ENCODE assay signal across 1 cellular context in genomic region chr19:35740108-35740422, GRCh38.
A peak's percentile ranks its signal among the peaks of the same experiment; 100 is the strongest.
TF ChIP-seq lines count a peak whose summit lies in the region.

No MANE protein-coding gene starts in this region.

TF ChIP-seq in K562, 482 proteins besides CTCF, POLR2A, EP300 and RAD21 (continued from another document and continues in another):
- TF ChIP-seq, protein P1, sequence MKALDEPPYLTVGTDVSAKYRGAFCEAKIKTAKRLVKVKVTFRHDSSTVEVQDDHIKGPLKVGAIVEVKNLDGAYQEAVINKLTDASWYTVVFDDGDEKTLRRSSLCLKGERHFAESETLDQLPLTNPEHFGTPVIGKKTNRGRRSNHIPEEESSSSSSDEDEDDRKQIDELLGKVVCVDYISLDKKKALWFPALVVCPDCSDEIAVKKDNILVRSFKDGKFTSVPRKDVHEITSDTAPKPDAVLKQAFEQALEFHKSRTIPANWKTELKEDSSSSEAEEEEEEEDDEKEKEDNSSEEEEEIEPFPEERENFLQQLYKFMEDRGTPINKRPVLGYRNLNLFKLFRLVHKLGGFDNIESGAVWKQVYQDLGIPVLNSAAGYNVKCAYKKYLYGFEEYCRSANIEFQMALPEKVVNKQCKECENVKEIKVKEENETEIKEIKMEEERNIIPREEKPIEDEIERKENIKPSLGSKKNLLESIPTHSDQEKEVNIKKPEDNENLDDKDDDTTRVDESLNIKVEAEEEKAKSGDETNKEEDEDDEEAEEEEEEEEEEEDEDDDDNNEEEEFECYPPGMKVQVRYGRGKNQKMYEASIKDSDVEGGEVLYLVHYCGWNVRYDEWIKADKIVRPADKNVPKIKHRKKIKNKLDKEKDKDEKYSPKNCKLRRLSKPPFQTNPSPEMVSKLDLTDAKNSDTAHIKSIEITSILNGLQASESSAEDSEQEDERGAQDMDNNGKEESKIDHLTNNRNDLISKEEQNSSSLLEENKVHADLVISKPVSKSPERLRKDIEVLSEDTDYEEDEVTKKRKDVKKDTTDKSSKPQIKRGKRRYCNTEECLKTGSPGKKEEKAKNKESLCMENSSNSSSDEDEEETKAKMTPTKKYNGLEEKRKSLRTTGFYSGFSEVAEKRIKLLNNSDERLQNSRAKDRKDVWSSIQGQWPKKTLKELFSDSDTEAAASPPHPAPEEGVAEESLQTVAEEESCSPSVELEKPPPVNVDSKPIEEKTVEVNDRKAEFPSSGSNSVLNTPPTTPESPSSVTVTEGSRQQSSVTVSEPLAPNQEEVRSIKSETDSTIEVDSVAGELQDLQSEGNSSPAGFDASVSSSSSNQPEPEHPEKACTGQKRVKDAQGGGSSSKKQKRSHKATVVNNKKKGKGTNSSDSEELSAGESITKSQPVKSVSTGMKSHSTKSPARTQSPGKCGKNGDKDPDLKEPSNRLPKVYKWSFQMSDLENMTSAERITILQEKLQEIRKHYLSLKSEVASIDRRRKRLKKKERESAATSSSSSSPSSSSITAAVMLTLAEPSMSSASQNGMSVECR (CRISPR knock-in tag; IDR thresholded peaks at IDR 0.05), result no peak
- no peak for TF ChIP-seq ZSCAN29 (IDR thresholded peaks at IDR 0.05)
- TF ChIP-seq FOS (IDR thresholded peaks at IDR 0.05; ENCODE audit: extremely low read depth, insufficient read length), result no peak
- no peak for TF ChIP-seq ZFP1 (CRISPR knock-in tag; IDR thresholded peaks at IDR 0.05)
- TF ChIP-seq, protein P2, sequence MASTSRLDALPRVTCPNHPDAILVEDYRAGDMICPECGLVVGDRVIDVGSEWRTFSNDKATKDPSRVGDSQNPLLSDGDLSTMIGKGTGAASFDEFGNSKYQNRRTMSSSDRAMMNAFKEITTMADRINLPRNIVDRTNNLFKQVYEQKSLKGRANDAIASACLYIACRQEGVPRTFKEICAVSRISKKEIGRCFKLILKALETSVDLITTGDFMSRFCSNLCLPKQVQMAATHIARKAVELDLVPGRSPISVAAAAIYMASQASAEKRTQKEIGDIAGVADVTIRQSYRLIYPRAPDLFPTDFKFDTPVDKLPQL (IDR thresholded peaks at IDR 0.05; ENCODE audit: extremely low read depth, insufficient read length), result no peak
- TF ChIP-seq ZNF592 (IDR thresholded peaks at IDR 0.05), result no peak
- no peak for TF ChIP-seq ZNF324 (CRISPR knock-in tag; IDR thresholded peaks at IDR 0.05)
- TF ChIP-seq PML (IDR thresholded peaks at IDR 0.05; ENCODE audit: low read length), result no peak
- no peak for TF ChIP-seq RBM25 (IDR thresholded peaks at IDR 0.05; ENCODE audit: low read depth, low read length, severe bottlenecking)
- 0 out of 2 replicates have a peak, but pooled peaks have one; percentile 16 for TF ChIP-seq SMAD4 (CRISPR knock-in tag; conservative IDR thresholded peaks at IDR 0.05)
- TF ChIP-seq, protein P3, sequence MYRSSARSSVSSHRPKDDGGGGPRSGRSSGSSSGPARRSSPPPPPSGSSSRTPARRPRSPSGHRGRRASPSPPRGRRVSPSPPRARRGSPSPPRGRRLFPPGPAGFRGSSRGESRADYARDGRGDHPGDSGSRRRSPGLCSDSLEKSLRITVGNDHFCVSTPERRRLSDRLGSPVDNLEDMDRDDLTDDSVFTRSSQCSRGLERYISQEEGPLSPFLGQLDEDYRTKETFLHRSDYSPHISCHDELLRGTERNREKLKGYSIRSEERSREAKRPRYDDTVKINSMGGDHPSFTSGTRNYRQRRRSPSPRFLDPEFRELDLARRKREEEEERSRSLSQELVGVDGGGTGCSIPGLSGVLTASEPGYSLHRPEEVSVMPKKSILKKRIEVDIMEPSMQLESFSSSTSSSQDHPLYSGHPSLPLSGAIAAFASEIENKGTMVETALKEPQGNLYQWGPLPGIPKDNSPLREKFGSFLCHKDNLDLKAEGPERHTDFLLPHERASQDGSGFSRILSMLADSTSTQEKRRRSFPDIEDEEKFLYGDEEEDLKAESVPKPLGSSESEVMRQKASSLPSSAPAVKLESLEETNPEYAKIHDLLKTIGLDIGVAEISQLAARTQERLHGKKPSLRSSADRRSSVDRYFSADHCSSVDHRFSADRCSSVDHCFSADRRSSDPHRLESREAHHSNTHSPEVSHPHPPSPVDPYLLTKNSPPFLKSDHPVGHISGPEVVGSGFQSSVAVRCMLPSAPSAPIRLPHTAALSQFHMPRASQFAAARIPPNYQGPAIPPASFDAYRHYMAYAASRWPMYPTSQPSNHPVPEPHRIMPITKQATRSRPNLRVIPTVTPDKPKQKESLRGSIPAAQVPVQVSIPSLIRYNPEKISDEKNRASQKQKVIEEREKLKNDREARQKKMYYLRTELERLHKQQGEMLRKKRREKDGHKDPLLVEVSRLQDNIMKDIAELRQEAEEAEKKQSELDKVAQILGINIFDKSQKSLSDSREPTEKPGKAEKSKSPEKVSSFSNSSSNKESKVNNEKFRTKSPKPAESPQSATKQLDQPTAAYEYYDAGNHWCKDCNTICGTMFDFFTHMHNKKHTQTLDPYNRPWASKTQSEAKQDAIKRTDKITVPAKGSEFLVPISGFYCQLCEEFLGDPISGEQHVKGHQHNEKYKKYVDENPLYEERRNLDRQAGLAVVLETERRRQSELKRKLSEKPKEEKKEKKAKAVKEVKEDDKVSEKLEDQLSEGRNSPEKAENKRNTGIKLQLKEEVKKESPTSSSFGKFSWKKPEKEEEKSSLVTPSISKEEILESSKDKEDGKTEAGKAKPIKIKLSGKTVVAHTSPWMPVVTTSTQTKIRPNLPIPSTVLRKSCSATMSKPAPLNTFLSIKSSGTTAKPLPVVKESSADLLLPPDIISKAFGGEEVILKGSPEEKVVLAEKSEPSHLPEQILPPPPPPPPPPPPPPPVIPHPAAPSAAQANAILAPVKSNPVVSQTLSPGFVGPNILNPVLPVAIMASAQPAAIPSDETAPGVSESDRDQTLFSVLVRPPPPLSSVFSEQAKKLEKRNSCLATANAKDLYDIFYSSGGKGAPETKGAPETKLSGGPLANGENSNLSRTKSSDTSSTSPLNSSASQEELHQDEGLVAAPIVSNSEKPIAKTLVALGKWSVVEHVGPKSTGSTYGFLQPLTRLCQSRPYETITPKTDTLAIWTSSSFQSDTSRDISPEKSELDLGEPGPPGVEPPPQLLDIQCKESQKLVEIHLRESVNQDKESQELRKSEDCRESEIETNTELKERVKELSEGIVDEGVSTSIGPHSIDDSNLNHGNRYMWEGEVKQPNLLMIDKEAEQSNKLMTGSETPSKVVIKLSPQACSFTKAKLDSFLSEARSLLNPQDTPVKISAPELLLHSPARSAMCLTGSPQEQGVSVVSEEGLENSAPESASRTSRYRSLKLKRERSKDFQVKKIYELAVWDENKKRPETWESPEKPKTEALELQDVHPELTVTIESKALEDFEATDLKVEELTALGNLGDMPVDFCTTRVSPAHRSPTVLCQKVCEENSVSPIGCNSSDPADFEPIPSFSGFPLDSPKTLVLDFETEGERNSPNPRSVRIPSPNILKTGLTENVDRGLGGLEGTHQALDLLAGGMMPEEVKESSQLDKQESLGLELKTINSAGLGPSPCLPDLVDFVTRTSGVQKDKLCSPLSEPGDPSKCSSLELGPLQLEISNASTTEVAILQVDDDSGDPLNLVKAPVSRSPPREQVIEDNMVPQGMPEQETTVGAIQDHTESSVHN (IDR thresholded peaks at IDR 0.05; ENCODE audit: borderline replicate concordance in 1 of 2, low read depth in 1 of 2), result no peak
- no peak for TF ChIP-seq TSC22D4 (tag; IDR thresholded peaks at IDR 0.05)
- no peak for TF ChIP-seq RAD51 (IDR thresholded peaks at IDR 0.05; ENCODE audit: borderline replicate concordance, low read depth)
- TF ChIP-seq ARHGAP35 (IDR thresholded peaks at IDR 0.05; ENCODE audit: partially characterized antibody), result no peak
- no peak for TF ChIP-seq ZNF740 (CRISPR knock-in tag; IDR thresholded peaks at IDR 0.05)
- TF ChIP-seq ZNF740 (tag; IDR thresholded peaks at IDR 0.05), result no peak
- no peak for TF ChIP-seq ETV5 (CRISPR knock-in tag; IDR thresholded peaks at IDR 0.05; ENCODE audit: low read depth)
- no peak for TF ChIP-seq RBM34 (IDR thresholded peaks at IDR 0.05; ENCODE audit: borderline replicate concordance, insufficient read depth, low read length)
- no peak for TF ChIP-seq GABPB1 (CRISPR knock-in tag; IDR thresholded peaks at IDR 0.05)
- TF ChIP-seq E2F8 (IDR thresholded peaks at IDR 0.05; ENCODE audit: low read depth, partially characterized antibody), result no peak
- TF ChIP-seq HDAC1 (IDR thresholded peaks at IDR 0.05), result peak in 1 of 2 experiments; percentile 19; a peak in 1 of 4 replicates
- no peak for TF ChIP-seq ASH1L (IDR thresholded peaks at IDR 0.05; ENCODE audit: borderline replicate concordance, low read depth, partially characterized antibody)
- TF ChIP-seq RHOXF2B (CRISPR knock-in tag; conservative IDR thresholded peaks at IDR 0.05), result no peak
- no peak for TF ChIP-seq MLLT1 (IDR thresholded peaks at IDR 0.05)
- TF ChIP-seq NFXL1 (CRISPR knock-in tag; IDR thresholded peaks at IDR 0.05), result no peak
- no peak for TF ChIP-seq ZNF197 (CRISPR knock-in tag; IDR thresholded peaks at IDR 0.05; ENCODE audit: low read depth)
- TF ChIP-seq RFX5 (IDR thresholded peaks at IDR 0.05; ENCODE audit: low read depth, low read length), result no peak
- TF ChIP-seq, protein P4, sequence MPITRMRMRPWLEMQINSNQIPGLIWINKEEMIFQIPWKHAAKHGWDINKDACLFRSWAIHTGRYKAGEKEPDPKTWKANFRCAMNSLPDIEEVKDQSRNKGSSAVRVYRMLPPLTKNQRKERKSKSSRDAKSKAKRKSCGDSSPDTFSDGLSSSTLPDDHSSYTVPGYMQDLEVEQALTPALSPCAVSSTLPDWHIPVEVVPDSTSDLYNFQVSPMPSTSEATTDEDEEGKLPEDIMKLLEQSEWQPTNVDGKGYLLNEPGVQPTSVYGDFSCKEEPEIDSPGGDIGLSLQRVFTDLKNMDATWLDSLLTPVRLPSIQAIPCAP (CRISPR knock-in tag; IDR thresholded peaks at IDR 0.05; ENCODE audit: borderline replicate concordance), result no peak
